16 cellular contexts compared by ENCODE assay signal in the genomic region with DNA sequence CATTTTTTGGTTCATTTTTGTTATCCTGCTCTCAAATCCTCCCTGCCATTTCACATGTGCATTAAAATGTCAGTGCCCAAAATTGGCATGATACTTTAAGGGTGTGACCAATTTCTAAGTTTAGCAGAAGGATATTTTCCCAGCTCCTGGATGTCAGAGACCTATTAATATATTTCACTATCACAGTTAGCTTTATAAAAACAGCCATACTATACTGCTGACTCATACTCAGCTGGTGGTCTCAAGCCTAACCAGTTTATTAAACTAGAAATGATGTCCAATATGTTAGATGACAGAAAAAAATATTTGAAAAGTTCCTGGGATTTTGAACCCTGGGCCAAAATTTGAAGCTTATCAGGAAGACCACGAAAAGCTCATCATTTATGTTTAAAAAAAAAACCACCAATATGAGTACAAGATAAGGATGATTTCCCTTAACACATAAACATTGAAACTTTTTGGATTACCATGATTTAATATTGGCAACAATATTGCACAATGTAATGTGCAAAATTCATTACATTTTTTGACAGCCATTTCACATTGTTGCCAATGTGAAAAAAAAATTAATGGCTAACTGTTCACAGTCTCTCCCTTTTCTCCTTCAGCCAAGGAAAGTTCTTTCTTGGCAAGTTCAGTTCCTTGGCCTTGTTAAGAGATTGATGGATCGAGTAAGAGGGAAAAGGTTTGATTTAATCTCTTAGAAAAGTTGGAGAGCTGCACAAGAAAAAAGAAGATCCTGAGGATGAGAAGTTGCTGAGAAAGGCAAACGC.
DNase-seq lines count a peak whose midpoint lies in the region; ATAC-seq and TF ChIP-seq lines count a peak whose summit lies in the region.
"Had no signal": no experiment of that assay in that cellular context is flagged by ENCODE, and none has a peak within 500 bp of the region (broad histone marks: within the 10 kb centered on the region; RNA-seq: fewer than 3 reads in every experiment).

No MANE protein-coding gene starts in this region.

- 65 to 71% methylated on average over 3 of the region's 3 CpGs for WGBS in tibial nerve, 2 donors

- H3K4me3 ChIP-seq in fibroblast of pulmonary artery (replicated peaks; ENCODE audit: low read depth, low read length) (no peak overlapping the region), retinal pigment epithelial cell (ENCODE audit: low read length) (no peak overlapping the region), tibial nerve (no peak overlapping the region)
- H3K4me3 ChIP-seq: GM12878, upper lobe of left lung had no signal

- no peaks in the 10 kb centered on the region for H3K27me3 Mint-ChIP-seq in activated T-helper 17 cell treated with anti-CD3 and anti-CD28 coated beads, Interleukin-2, amount 50 U/mL, for 72 hours

- peaks cover 3% of the 10 kb centered on the region for H3K4me1 Mint-ChIP-seq in activated T-helper 17 cell treated with anti-CD3 and anti-CD28 coated beads, Interleukin-2, amount 50 U/mL, for 72 hours
- H3K4me1 Mint-ChIP-seq: H9 had no signal

- no peaks in the 10 kb centered on the region for H3K9me3 Mint-ChIP-seq in activated T-helper 17 cell treated with anti-CD3 and anti-CD28 coated beads, Interleukin-2, amount 50 U/mL, for 72 hours

- H3K27ac ChIP-seq in tibial nerve: no peak overlapping the region
- H3K27ac ChIP-seq: upper lobe of left lung, VCaP had no signal

- H3K27ac Mint-ChIP-seq in activated T-helper 17 cell treated with anti-CD3 and anti-CD28 coated beads, Interleukin-2, amount 50 U/mL, for 72 hours: peak overlapping the region; percentile 39
- H3K27ac Mint-ChIP-seq: activated T-helper 1 cell treated with anti-CD3 and anti-CD28 coated beads, Interleukin-12 subunit alpha, Interleukin-12 subunit beta, Interleukin-2, Interleukin-4 antibody, amounts not matched to agents 30 ng/mL and 10 ng/mL and 1 ng/mL, durations not matched to agents 14 hours and 24 hours and 36 hours; H9 had no signal

- TF ChIP-seq CTCF in fibroblast of pulmonary artery (IDR thresholded peaks at IDR 0.05; ENCODE audit: low read length, missing control alignments): no peak
- TF ChIP-seq CTCF in retinal pigment epithelial cell (conservative IDR thresholded peaks at IDR 0.05; ENCODE audit: low read depth, low read length): no peak
- TF ChIP-seq CTCF in tibial nerve (IDR thresholded peaks at IDR 0.05): no peak

- no peak for ATAC-seq in activated T-helper 17 cell treated with anti-CD3 and anti-CD28 coated beads, Interleukin-2, amount 50 U/mL, for 72 hours (replicated peaks)
- ATAC-seq in stimulated activated naive CD8-positive, alpha-beta T cell treated with anti-CD3 and anti-CD28 coated beads, Interleukin-15, Interleukin-2, amounts not matched to agents 100 U/mL and 50 U/mL, for 24 hours: no peak
- no peak for ATAC-seq in HG03175 (IDR thresholded peaks at IDR 0.05; ENCODE audit: unreplicated experiment)
- ATAC-seq: GM12878 had no signal

- H3K4me1 ChIP-seq in tibial nerve: no peaks in the 10 kb centered on the region
- H3K4me1 ChIP-seq: upper lobe of left lung had no signal

- H3K27me3 ChIP-seq in tibial nerve: no peaks in the 10 kb centered on the region
- H3K27me3 ChIP-seq: upper lobe of left lung had no signal

- TF ChIP-seq POLR2A in tibial nerve (IDR thresholded peaks at IDR 0.05): no peak

- no peak for TF ChIP-seq EP300 in tibial nerve (IDR thresholded peaks at IDR 0.05)

- H3K4me3 Mint-ChIP-seq in activated T-helper 17 cell treated with anti-CD3 and anti-CD28 coated beads, Interleukin-2, amount 50 U/mL, for 72 hours: no peak overlapping the region
- H3K4me3 Mint-ChIP-seq: activated T-helper 1 cell treated with anti-CD3 and anti-CD28 coated beads, Interleukin-12 subunit alpha, Interleukin-12 subunit beta, Interleukin-2, Interleukin-4 antibody, amounts not matched to agents 30 ng/mL and 10 ng/mL and 1 ng/mL, durations not matched to agents 14 hours and 24 hours and 36 hours; H9 had no signal

- H3K36me3 Mint-ChIP-seq in activated T-helper 17 cell treated with anti-CD3 and anti-CD28 coated beads, Interleukin-2, amount 50 U/mL, for 72 hours (ENCODE audit: low read depth): no peaks in the 10 kb centered on the region

- H3K9me3 ChIP-seq in tibial nerve: peaks cover 0 to 15% (median 2%) of the 10 kb centered on the region in 4 donors

- DNase-seq in EL: peak; percentile 59
- peak; percentile 65 for DNase-seq in fibroblast of pulmonary artery (ENCODE audit: low read depth)
- DNase-seq in retinal pigment epithelial cell (ENCODE audit: low read depth): peak; percentile 42
- no peak for DNase-seq in stimulated activated naive CD8-positive, alpha-beta T cell treated with anti-CD3 and anti-CD28 coated beads, Interleukin-15, Interleukin-2, amounts not matched to agents 100 U/mL and 50 U/mL, for 24 hours
- DNase-seq in midbrain (lab: John Stamatoyannopoulos, UW): no peak
- no peak for DNase-seq in tibial nerve (ENCODE audit: low spot score in 2 of 2)
- DNase-seq: H9, mesendoderm, NCI-H146, T-helper 1 cell, upper lobe of left lung had no signal

- no peaks in the 10 kb centered on the region for H3K36me3 ChIP-seq in tibial nerve
- H3K36me3 ChIP-seq: upper lobe of left lung had no signal

Comparison
In these comparisons a context has a peak if more than half of its experiments do, and no peak if none do; other contexts are left out.
1. DNase-seq: peak in EL (single experiment), fibroblast of pulmonary artery (single experiment) and retinal pigment epithelial cell (single experiment); none in stimulated activated naive CD8-positive, alpha-beta T cell treated with anti-CD3 and anti-CD28 coated beads, Interleukin-15, Interleukin-2, amounts not matched to agents 100 U/mL and 50 U/mL, for 24 hours (single experiment), midbrain (single experiment) and tibial nerve (0 of 2).